ENCODE assay signal across 8 cellular contexts in the genomic region with DNA sequence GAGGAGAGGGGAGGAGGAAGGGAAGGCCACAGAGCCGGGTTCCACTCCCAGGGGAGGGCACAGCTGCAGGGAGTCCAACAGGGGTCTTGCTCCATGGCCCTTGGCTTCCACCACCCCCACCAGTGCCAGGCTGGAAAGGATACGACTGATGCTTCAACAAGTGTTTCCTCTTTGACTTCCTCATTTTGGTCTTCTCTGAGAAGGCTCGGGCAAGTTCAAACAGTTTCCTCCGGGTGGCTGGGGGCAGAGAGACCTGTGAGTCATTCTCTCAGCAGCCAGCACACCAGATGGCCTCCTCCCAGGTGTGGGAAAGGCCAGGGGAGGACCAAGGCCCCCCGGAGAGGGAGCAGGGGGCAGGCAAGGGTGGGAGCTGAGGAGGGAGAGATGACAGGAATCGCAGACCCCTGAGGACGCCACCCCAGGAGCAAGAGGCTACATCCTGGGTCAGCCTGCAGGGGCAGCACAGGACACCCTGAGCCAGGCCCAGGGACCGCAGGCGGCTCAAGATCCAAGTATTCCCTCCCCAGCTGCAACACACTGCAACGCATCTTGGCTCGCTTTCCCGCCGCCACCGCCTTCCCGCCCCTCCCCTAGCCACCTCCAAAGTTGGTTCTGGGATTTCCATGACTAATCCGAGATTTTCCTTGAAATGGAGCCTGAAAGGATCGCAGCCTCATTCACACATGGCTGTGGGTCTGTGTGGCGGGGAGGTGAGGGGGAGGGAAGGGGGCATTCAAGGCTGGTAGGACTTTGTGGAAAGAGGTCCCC. TPM values are rescaled to one million over a fixed set of nuclear protein-coding genes. Genes with fewer than 3 reads are reported as not detected.
DNase-seq lines count a peak whose midpoint lies in the region; ATAC-seq, FAIRE-seq and TF ChIP-seq lines count a peak whose summit lies in the region.

No MANE protein-coding gene starts in this region.

- peaks cover 59% of the 10 kb centered on the region for H3K4me1 ChIP-seq in muscle layer of colon (ENCODE audit: insufficient read depth, low read length)

- DNase-seq in D721Med (ENCODE audit: insufficient read length, low spot score) (peak; percentile 83), GM19238 (ENCODE audit: insufficient read length, low spot score) (peak; percentile 86), SK-N-DZ (ENCODE audit: low spot score) (peak; percentile 87), endothelial cell (ENCODE audit: low spot score) (no peak), NCI-H2081 treated with DMSO at 0.1 percent for 48 hours (lab: John Stamatoyannopoulos, UW) (no peak)
- DNase-seq in stimulated activated naive CD4-positive, alpha-beta T cell treated with Interleukin-2 at 50 U/mL for 16 hours (lab: John Stamatoyannopoulos, UW) = no peak

- H3K27me3 Mint-ChIP-seq in endothelial cell (ENCODE audit: unreplicated experiment) = peaks cover 20% of the 10 kb centered on the region

- ATAC-seq in HG03469 (IDR thresholded peaks at IDR 0.05; ENCODE audit: unreplicated experiment) = peak; percentile 63

- H3K27me3 ChIP-seq in muscle layer of colon (ENCODE audit: control insufficient read depth in 1 of 2, insufficient read depth in 2 of 2, low read length in 2 of 2) = no peaks in the 10 kb centered on the region

- no peaks in the 10 kb centered on the region for H3K9me3 Mint-ChIP-seq in endothelial cell (ENCODE audit: unreplicated experiment)

- H3K4me1 Mint-ChIP-seq in endothelial cell (ENCODE audit: unreplicated experiment) = peaks cover 40% of the 10 kb centered on the region

- H3K27ac Mint-ChIP-seq in endothelial cell (ENCODE audit: unreplicated experiment) = no peak overlapping the region

- peak overlapping the region; percentile 20 for H3K9ac ChIP-seq in muscle layer of colon (ENCODE audit: low read length)

- peak overlapping the region; percentile 85 for H3K4me3 Mint-ChIP-seq in endothelial cell (ENCODE audit: unreplicated experiment)

- H3K36me3 Mint-ChIP-seq in endothelial cell (ENCODE audit: low read depth, unreplicated experiment) = peaks cover 15% of the 10 kb centered on the region

- peak overlapping the region; percentile 96 for H3K27ac ChIP-seq in muscle layer of colon (ENCODE audit: low read depth, low read length)

- H3K9me3 ChIP-seq in muscle layer of colon (ENCODE audit: low read length) = no peaks in the 10 kb centered on the region

- H3K36me3 ChIP-seq in muscle layer of colon (ENCODE audit: insufficient read depth, low read length) = peaks cover 62% of the 10 kb centered on the region

- no peak overlapping the region for H3K4me3 ChIP-seq in muscle layer of colon (ENCODE audit: low read depth in 1 of 2, low read length in 2 of 2)

- no peak for FAIRE-seq in D721Med (lab: Jason Lieb, UNC)

- TF ChIP-seq CTCF in D721Med (IDR thresholded peaks at IDR 0.05; ENCODE audit: insufficient read depth, missing control alignments) (peak; percentile 28), endothelial cell (IDR thresholded peaks at IDR 0.05; ENCODE audit: unreplicated experiment) (no peak)

RNA-seq across cellular contexts. Expression of gene MRPS23, which starts 18.3 kb away (rescaled TPM):
- polyA plus RNA-seq in SK-N-DZ (2014; cell fraction: cytosol; rRNA removed) = 86.4 and 144 TPM in 2 replicates
- polyA plus RNA-seq in SK-N-DZ (2014; cell fraction: nucleus; rRNA removed) = 37.2 and 41.1 TPM in 2 replicates
- 39.3 TPM for total RNA-seq in endothelial cell (ENCODE audit: unreplicated experiment)

Comparison
In these comparisons a context has a peak if more than half of its experiments do, and no peak if none do; other contexts are left out.
1. DNase-seq: peak in D721Med (single experiment), GM19238 (single experiment) and SK-N-DZ (single experiment); none in endothelial cell (single experiment), NCI-H2081 treated with DMSO at 0.1 percent for 48 hours (single experiment) and stimulated activated naive CD4-positive, alpha-beta T cell treated with Interleukin-2 at 50 U/mL for 16 hours (single experiment).